In the genomic region with DNA sequence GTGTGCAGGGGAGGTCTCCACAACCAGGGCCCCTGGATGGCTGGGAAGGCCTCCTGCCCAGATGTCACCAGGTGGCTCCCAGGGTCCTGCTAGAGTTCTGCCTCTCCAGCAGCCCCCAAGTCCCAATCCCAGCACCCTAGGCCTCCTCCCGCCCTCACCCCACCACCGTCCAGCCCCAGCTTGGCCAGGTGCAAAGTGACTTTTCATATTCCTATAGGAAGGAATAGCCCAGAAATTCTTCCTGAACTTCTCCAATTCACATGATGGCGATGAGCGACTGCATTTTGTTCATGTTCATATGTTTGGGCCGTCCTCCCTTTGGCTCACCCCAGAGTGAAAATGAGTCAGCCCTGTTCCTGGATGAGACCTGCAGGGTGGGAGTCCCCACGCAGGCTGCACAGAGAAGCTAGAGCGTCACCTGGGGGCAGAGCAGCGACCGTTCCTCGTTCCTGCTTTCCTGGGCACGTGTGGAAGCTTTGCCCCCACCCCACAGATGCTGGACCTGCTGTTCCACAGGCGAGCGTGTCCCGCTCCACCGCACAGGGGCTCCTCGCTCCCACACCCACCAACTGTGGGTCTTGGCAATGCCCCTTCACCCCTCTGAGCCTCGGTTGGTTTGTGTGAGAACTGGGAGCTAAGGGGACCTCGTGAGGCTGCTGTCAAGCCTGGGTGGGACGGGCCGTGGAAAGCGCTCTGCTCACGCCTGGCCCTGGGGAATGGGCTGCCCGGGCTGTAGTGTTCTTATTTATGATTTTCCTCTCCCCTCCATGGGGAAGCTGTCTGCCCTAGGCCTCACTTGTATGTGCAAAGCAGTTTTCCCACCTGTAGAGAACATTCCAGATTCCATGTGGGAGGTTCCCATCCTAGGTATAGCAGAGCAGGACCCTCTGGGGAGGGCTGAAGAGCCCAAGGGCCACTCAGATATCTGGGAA, we compare ENCODE assay signal across 1 cellular context.
TF ChIP-seq lines count a peak whose summit lies in the region.

No MANE protein-coding gene starts in this region.

TF ChIP-seq in HepG2, 621 proteins besides CTCF, POLR2A, EP300 and RAD21:
- TF ChIP-seq ZHX2 (IDR thresholded peaks at IDR 0.05; ENCODE audit: low read depth): no peak
- no peak for TF ChIP-seq ZHX2 (CRISPR knock-in tag; IDR thresholded peaks at IDR 0.05; ENCODE audit: borderline replicate concordance)
- TF ChIP-seq, protein P1, sequence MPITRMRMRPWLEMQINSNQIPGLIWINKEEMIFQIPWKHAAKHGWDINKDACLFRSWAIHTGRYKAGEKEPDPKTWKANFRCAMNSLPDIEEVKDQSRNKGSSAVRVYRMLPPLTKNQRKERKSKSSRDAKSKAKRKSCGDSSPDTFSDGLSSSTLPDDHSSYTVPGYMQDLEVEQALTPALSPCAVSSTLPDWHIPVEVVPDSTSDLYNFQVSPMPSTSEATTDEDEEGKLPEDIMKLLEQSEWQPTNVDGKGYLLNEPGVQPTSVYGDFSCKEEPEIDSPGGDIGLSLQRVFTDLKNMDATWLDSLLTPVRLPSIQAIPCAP (CRISPR knock-in tag; IDR thresholded peaks at IDR 0.05; ENCODE audit: low read depth): no peak
- no peak for TF ChIP-seq SP4 (CRISPR knock-in tag; IDR thresholded peaks at IDR 0.05)
- no peak for TF ChIP-seq SSRP1 (CRISPR knock-in tag; IDR thresholded peaks at IDR 0.05)
